ENCODE assay signal across 14 cellular contexts in the genomic region with DNA sequence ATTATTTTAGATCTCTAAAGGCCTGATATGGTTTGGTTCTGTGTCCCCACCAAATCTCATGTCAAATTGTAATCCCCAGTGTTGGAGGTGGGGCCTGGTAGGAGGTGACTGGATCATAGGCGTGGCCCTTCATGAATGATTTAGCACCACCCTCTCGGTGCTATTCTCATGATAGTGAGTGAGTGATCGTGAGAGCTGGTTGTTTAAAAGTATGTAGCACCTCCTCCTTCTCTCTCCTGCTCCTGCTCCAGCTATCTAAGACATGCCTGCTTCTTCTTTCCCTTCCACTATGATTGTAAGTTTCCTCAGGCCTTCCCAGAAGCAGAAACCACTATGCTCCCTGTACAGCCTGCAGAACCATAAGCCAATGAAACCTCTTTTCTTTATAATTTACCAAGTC.
"Had no signal": no experiment of that assay in that cellular context is flagged by ENCODE, and none has a peak within 500 bp of the region (broad histone marks: within the 10 kb centered on the region; RNA-seq: fewer than 3 reads in every experiment).

No MANE protein-coding gene starts in this region.

- ATAC-seq: left lung; natural killer cell treated with Interleukin-12 subunit alpha and Interleukin-12 subunit beta and Interleukin-15 and Interleukin-18, amount 100 ng/mL, for 72 hours; sciatic nerve; stimulated activated naive B cell treated with anti-CD40 and anti-IgM and Interleukin-4, amounts not matched to agents 10 μg/mL and 1 μg/mL and 100 μg/mL, for 72 hours had no signal

- H3K4me1 ChIP-seq: left lung, prostate gland had no signal

- H3K9me3 ChIP-seq: left lung, prostate gland had no signal

- DNase-seq: activated CD4-positive, alpha-beta T cell treated with anti-CD3 and anti-CD28 coated beads, Interleukin-2, amount 50 U/mL, for 1 hour; activated naive CD4-positive, alpha-beta T cell treated with anti-CD3 and anti-CD28 coated beads, Interleukin-2, amount 10 ng/mL, durations not matched to agents 7 days and 5 days; central memory CD4-positive, alpha-beta T cell; effector CD8-positive, alpha-beta T cell; left lung; occipital lobe; stimulated activated CD4-positive, alpha-beta T cell treated with anti-CD3 and anti-CD28 coated beads, Interleukin-2, amount 100 ng/mL, for 24 hours; stimulated activated naive B cell treated with anti-CD40 and anti-IgM and Interleukin-4, amounts not matched to agents 10 μg/mL and 1 μg/mL and 100 μg/mL, for 72 hours; substantia nigra; T-helper 2 cell had no signal

- H3K4me3 ChIP-seq: coronary artery, left lung, prostate gland had no signal

- H3K27me3 ChIP-seq: left lung had no signal

- H3K36me3 ChIP-seq: left lung, prostate gland had no signal

- H3K27ac ChIP-seq: coronary artery, left lung, prostate gland had no signal
